In the genomic region with DNA sequence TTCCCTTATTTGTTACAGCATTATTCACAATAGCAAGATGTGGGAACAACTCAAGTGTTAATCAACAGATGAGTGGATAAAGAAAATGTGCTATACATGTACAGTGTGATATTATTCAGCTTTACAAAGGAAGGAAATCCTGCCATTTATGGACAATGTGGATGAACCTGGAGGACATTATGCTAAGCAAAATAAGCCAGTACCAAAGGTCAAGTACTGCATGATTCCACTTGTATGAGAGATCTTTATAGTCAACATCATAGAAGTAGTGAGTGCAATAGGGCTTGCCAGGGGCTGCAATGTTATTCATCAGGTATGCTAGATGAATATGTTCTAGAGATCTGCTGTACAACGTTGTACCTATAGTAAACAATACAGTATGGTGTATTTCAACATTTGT, we compare ENCODE assay signal across 20 cellular contexts.
"Had no signal": no experiment of that assay in that cellular context is flagged by ENCODE, and none has a peak within 500 bp of the region (broad histone marks: within the 10 kb centered on the region; RNA-seq: fewer than 3 reads in every experiment).

No MANE protein-coding gene starts in this region.

- H3K36me3 Mint-ChIP-seq: activated naive CD4-positive, alpha-beta T cell treated with anti-CD3 and anti-CD28 coated beads, Interleukin-2, amount 10 ng/mL, durations not matched to agents 7 days and 5 days; T-cell had no signal

- H3K27me3 ChIP-seq: ascending aorta, hepatocyte, tibial artery had no signal

- DNase-seq: activated CD4-positive, alpha-beta T cell treated with anti-CD3 and anti-CD28 coated beads, Interleukin-2, amount 10 ng/mL, durations not matched to agents 7 days and 5 days; activated CD8-positive, alpha-beta T cell treated with anti-CD3 and anti-CD28 coated beads, Interleukin-2, amount 10 ng/mL, durations not matched to agents 7 days and 5 days; activated naive CD4-positive, alpha-beta T cell treated with anti-CD3 and anti-CD28 coated beads, Interleukin-2, amount 10 ng/mL, durations not matched to agents 7 days and 5 days; activated naive CD8-positive, alpha-beta T cell treated with anti-CD3 and anti-CD28 coated beads, Interleukin-2, amount 50 U/mL, for 24 hours; activated T-cell treated with anti-CD3 and anti-CD28 coated beads, Interleukin-2, amount 50 U/mL, for 24 hours; cerebellar nuclear complex; cortex of kidney; effector memory CD4-positive, alpha-beta T cell; left cardiac atrium; mammary epithelial cell; midbrain; occipital lobe; stimulated activated CD4-positive, alpha-beta T cell treated with anti-CD3 and anti-CD28 coated beads, Interleukin-2, amount 100 ng/mL, for 24 hours; stimulated activated naive CD8-positive, alpha-beta T cell treated with anti-CD3 and anti-CD28 coated beads, Interleukin-15, Interleukin-2, amounts not matched to agents 100 U/mL and 50 U/mL, for 24 hours; substantia nigra; T-cell; T-helper 9 cell; tibial artery had no signal

- H3K27ac Mint-ChIP-seq: activated CD4-positive, alpha-beta T cell treated with anti-CD3 and anti-CD28 coated beads, Interleukin-2, amount 10 ng/mL, durations not matched to agents 7 days and 5 days; activated CD8-positive, alpha-beta T cell treated with anti-CD3 and anti-CD28 coated beads, Interleukin-2, amount 10 ng/mL, durations not matched to agents 7 days and 5 days; activated naive CD4-positive, alpha-beta T cell treated with anti-CD3 and anti-CD28 coated beads, Interleukin-2, amount 10 ng/mL, durations not matched to agents 7 days and 5 days; activated naive CD8-positive, alpha-beta T cell treated with anti-CD3 and anti-CD28 coated beads, Interleukin-2, amount 50 U/mL, for 24 hours; activated T-cell treated with anti-CD3 and anti-CD28 coated beads, Interleukin-2, amount 50 U/mL, for 24 hours; T-cell had no signal

- ATAC-seq: activated CD8-positive, alpha-beta T cell treated with anti-CD3 and anti-CD28 coated beads, Interleukin-2, amount 10 ng/mL, durations not matched to agents 7 days and 5 days; activated naive CD8-positive, alpha-beta T cell treated with anti-CD3 and anti-CD28 coated beads, Interleukin-2, amount 50 U/mL, for 24 hours; left cardiac atrium; stimulated activated naive CD8-positive, alpha-beta T cell treated with anti-CD3 and anti-CD28 coated beads, Interleukin-15, Interleukin-2, amounts not matched to agents 100 U/mL and 50 U/mL, for 24 hours; T-cell had no signal

- H3K27ac ChIP-seq: ascending aorta, hepatocyte, tibial artery had no signal

- H3K27me3 Mint-ChIP-seq: activated naive CD4-positive, alpha-beta T cell treated with anti-CD3 and anti-CD28 coated beads, Interleukin-2, amount 10 ng/mL, durations not matched to agents 7 days and 5 days; activated naive CD8-positive, alpha-beta T cell treated with anti-CD3 and anti-CD28 coated beads, Interleukin-2, amount 50 U/mL, for 24 hours; T-cell had no signal

- H3K9me3 ChIP-seq: ascending aorta, tibial artery had no signal

- H3K4me3 ChIP-seq: ascending aorta, hepatocyte, tibial artery had no signal

- H3K9me3 Mint-ChIP-seq: activated naive CD4-positive, alpha-beta T cell treated with anti-CD3 and anti-CD28 coated beads, Interleukin-2, amount 10 ng/mL, durations not matched to agents 7 days and 5 days; activated naive CD8-positive, alpha-beta T cell treated with anti-CD3 and anti-CD28 coated beads, Interleukin-2, amount 50 U/mL, for 24 hours; activated T-cell treated with anti-CD3 and anti-CD28 coated beads, Interleukin-2, amount 50 U/mL, for 24 hours; T-cell had no signal

- H3K36me3 ChIP-seq: ascending aorta, tibial artery had no signal

- H3K4me3 Mint-ChIP-seq: activated CD4-positive, alpha-beta T cell treated with anti-CD3 and anti-CD28 coated beads, Interleukin-2, amount 10 ng/mL, durations not matched to agents 7 days and 5 days; activated CD8-positive, alpha-beta T cell treated with anti-CD3 and anti-CD28 coated beads, Interleukin-2, amount 10 ng/mL, durations not matched to agents 7 days and 5 days; activated naive CD4-positive, alpha-beta T cell treated with anti-CD3 and anti-CD28 coated beads, Interleukin-2, amount 10 ng/mL, durations not matched to agents 7 days and 5 days; activated naive CD8-positive, alpha-beta T cell treated with anti-CD3 and anti-CD28 coated beads, Interleukin-2, amount 50 U/mL, for 24 hours; activated T-cell treated with anti-CD3 and anti-CD28 coated beads, Interleukin-2, amount 50 U/mL, for 24 hours; T-cell had no signal
